Comparison of ENCODE assay signal across 21 cellular contexts in genomic region chr15:81033508-81033907, GRCh38.
"Had no signal": no experiment of that assay in that cellular context is flagged by ENCODE, and none has a peak within 500 bp of the region (broad histone marks: within the 10 kb centered on the region; RNA-seq: fewer than 3 reads in every experiment).

No MANE protein-coding gene starts in this region.

- H3K4me1 ChIP-seq: colonic mucosa, psoas muscle had no signal

- H3K27me3 ChIP-seq: adrenal gland, colonic mucosa, tibial nerve, vagina had no signal

- H3K27ac Mint-ChIP-seq: activated CD8-positive, alpha-beta T cell treated with anti-CD3 and anti-CD28 coated beads for 36 hours; natural killer cell; stimulated activated effector memory CD8-positive, alpha-beta T cell treated with anti-CD3 and anti-CD28 coated beads, Interleukin-12 subunit alpha, Interleukin-12 subunit beta, amount 100 ng/mL, for 72 hours; T-helper 17 cell; WTC11 had no signal

- H3K36me3 ChIP-seq: adrenal gland, colonic mucosa, tibial nerve, vagina had no signal

- DNase-seq: activated CD4-positive, alpha-beta T cell treated with anti-CD3 and anti-CD28 coated beads for 4 hours; activated CD8-positive, alpha-beta T cell treated with anti-CD3 and anti-CD28 coated beads for 36 hours; activated effector memory CD4-positive, alpha-beta T cell treated with anti-CD3 and anti-CD28 coated beads, Interleukin-2, amount 50 U/mL, for 16 hours; activated T-cell treated with anti-CD3 and anti-CD28 coated beads, Interleukin-2, amount 50 U/mL, for 48 hours; adrenal gland; central memory CD4-positive, alpha-beta T cell; colonic mucosa; effector CD8-positive, alpha-beta T cell; left colon; natural killer cell; occipital lobe; psoas muscle; stimulated activated CD4-positive, alpha-beta T cell treated with anti-CD3 and anti-CD28 coated beads, Interleukin-1b, Interleukin-23, amount 100 ng/mL, for 48 hours; T-helper 17 cell had no signal

- H3K4me3 Mint-ChIP-seq: activated CD8-positive, alpha-beta T cell treated with anti-CD3 and anti-CD28 coated beads for 36 hours; activated naive CD4-positive, alpha-beta T cell treated with anti-CD3 and anti-CD28 coated beads, Interleukin-2, amount 50 U/mL, for 24 hours; natural killer cell; stimulated activated effector memory CD8-positive, alpha-beta T cell treated with anti-CD3 and anti-CD28 coated beads, Interleukin-12 subunit alpha, Interleukin-12 subunit beta, amount 100 ng/mL, for 72 hours; T-helper 17 cell; WTC11 had no signal

- H3K36me3 Mint-ChIP-seq: natural killer cell; stimulated activated effector memory CD8-positive, alpha-beta T cell treated with anti-CD3 and anti-CD28 coated beads, Interleukin-12 subunit alpha, Interleukin-12 subunit beta, amount 100 ng/mL, for 72 hours had no signal

- H3K27ac ChIP-seq: colonic mucosa, epithelial cell of prostate, psoas muscle, tibial nerve, vagina had no signal

- H3K9me3 Mint-ChIP-seq: natural killer cell had no signal

- FAIRE-seq: frontal cortex had no signal

- H3K9me3 ChIP-seq: adrenal gland, colonic mucosa, psoas muscle, tibial nerve, vagina had no signal

- H3K4me3 ChIP-seq: adrenal gland, colonic mucosa, psoas muscle, tibial nerve, vagina had no signal

- ATAC-seq: activated CD8-positive, alpha-beta T cell treated with anti-CD3 and anti-CD28 coated beads for 36 hours; left colon; natural killer cell; psoas muscle; stimulated activated effector memory CD8-positive, alpha-beta T cell treated with anti-CD3 and anti-CD28 coated beads, Interleukin-12 subunit alpha, Interleukin-12 subunit beta, amount 100 ng/mL, for 72 hours; T-helper 17 cell; WTC11 had no signal

- H3K27me3 Mint-ChIP-seq: activated naive CD4-positive, alpha-beta T cell treated with anti-CD3 and anti-CD28 coated beads, Interleukin-2, amount 50 U/mL, for 24 hours; T-helper 17 cell had no signal
